Comparison of ENCODE assay signal across 1 cellular context in the genomic region with DNA sequence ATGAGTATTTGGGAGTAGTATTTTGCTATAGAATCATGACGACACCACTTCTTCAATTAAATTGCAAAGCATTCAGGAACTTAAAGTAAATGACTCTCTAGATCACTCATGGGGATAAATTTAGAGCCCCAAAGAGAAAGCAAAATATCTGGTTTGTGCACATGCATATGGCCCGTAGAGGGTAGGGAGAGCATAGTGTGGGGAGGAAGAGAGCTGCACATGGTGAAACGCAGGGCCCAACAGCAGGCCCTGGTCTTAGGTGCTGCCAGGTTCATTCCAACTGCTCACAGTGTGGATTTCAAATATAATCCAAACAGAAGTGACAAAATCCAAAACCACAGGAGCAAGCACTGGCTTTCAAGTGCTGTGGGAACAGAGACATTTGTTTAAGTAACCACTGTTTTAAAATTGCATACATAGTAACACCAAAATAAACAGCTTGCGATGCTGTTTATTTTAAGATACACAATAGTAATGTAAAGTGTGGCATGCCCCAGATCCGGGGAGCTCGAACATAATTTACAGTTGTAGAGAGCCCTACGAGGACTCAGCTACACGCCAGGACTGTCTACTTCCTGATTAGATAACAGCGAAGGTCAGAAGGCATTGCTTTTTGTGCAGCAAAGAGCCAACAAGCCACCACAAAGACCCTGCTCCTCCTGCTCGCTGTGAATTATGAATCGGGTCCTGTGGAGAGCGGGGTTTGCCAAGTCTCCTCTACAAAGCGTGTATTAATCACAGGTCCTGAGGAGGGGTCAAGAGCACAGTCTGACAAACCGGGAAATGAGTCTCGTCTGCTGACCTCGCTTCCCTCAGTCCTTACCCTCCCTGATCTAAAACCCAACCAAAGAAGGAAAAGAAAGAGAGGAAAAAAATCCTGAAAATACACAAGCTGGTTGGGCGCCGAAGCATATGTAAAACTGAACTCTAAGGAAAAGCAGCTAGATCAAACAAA.
A peak's percentile ranks its signal among the peaks of the same experiment; 100 is the strongest.
TF ChIP-seq lines count a peak whose summit lies in the region.

No MANE protein-coding gene starts in this region.

TF ChIP-seq in HepG2, 621 proteins besides CTCF, POLR2A, EP300 and RAD21 (continued from another document and continues in another):
- no peak for TF ChIP-seq NFE2L2 (IDR thresholded peaks at IDR 0.05; ENCODE audit: low read length)
- no peak for TF ChIP-seq ZNF549 (CRISPR knock-in tag; IDR thresholded peaks at IDR 0.05)
- TF ChIP-seq SOX6 (IDR thresholded peaks at IDR 0.05) = no peak
- TF ChIP-seq SOX6 (CRISPR knock-in tag; IDR thresholded peaks at IDR 0.05) = peak; percentile 71
- TF ChIP-seq SETDB1 (CRISPR knock-in tag; IDR thresholded peaks at IDR 0.05; ENCODE audit: borderline replicate concordance) = no peak
- TF ChIP-seq SP4 (CRISPR knock-in tag; IDR thresholded peaks at IDR 0.05) = no peak
- no peak for TF ChIP-seq ZNF296 (CRISPR knock-in tag; conservative IDR thresholded peaks at IDR 0.05)
- 0 out of 2 replicates have a peak, but pooled peaks have one; percentile 50 for TF ChIP-seq RBAK (CRISPR knock-in tag; IDR thresholded peaks at IDR 0.05)
- TF ChIP-seq NCOA5 (CRISPR knock-in tag; IDR thresholded peaks at IDR 0.05) = no peak
- TF ChIP-seq ZNF546 (CRISPR knock-in tag; conservative IDR thresholded peaks at IDR 0.05) = no peak
- no peak for TF ChIP-seq JUN (CRISPR knock-in tag; IDR thresholded peaks at IDR 0.05)
- no peak for TF ChIP-seq NBN (conservative IDR thresholded peaks at IDR 0.05)
- no peak for TF ChIP-seq HNRNPUL1 (IDR thresholded peaks at IDR 0.05; ENCODE audit: low read depth, low read length)
- TF ChIP-seq, protein P1, sequence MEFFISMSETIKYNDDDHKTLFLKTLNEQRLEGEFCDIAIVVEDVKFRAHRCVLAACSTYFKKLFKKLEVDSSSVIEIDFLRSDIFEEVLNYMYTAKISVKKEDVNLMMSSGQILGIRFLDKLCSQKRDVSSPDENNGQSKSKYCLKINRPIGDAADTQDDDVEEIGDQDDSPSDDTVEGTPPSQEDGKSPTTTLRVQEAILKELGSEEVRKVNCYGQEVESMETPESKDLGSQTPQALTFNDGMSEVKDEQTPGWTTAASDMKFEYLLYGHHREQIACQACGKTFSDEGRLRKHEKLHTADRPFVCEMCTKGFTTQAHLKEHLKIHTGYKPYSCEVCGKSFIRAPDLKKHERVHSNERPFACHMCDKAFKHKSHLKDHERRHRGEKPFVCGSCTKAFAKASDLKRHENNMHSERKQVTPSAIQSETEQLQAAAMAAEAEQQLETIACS (CRISPR knock-in tag; IDR thresholded peaks at IDR 0.05) = no peak
- TF ChIP-seq HNRNPLL (IDR thresholded peaks at IDR 0.05; ENCODE audit: low read depth, low read length, poor library complexity, severe bottlenecking) = no peak
- TF ChIP-seq NR1H2 (CRISPR knock-in tag; IDR thresholded peaks at IDR 0.05; ENCODE audit: borderline replicate concordance, low read depth) = no peak
- no peak for TF ChIP-seq EEA1 (CRISPR knock-in tag; IDR thresholded peaks at IDR 0.05; ENCODE audit: borderline replicate concordance)
- TF ChIP-seq, protein P2, sequence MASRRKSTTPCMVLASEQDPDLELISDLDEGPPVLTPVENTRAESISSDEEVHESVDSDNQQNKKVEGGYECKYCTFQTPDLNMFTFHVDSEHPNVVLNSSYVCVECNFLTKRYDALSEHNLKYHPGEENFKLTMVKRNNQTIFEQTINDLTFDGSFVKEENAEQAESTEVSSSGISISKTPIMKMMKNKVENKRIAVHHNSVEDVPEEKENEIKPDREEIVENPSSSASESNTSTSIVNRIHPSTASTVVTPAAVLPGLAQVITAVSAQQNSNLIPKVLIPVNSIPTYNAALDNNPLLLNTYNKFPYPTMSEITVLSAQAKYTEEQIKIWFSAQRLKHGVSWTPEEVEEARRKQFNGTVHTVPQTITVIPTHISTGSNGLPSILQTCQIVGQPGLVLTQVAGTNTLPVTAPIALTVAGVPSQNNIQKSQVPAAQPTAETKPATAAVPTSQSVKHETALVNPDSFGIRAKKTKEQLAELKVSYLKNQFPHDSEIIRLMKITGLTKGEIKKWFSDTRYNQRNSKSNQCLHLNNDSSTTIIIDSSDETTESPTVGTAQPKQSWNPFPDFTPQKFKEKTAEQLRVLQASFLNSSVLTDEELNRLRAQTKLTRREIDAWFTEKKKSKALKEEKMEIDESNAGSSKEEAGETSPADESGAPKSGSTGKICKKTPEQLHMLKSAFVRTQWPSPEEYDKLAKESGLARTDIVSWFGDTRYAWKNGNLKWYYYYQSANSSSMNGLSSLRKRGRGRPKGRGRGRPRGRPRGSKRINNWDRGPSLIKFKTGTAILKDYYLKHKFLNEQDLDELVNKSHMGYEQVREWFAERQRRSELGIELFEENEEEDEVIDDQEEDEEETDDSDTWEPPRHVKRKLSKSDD (CRISPR knock-in tag; IDR thresholded peaks at IDR 0.05; ENCODE audit: low read depth) = no peak
- no peak for TF ChIP-seq ZNF75D (CRISPR knock-in tag; IDR thresholded peaks at IDR 0.05; ENCODE audit: borderline replicate concordance)
- no peak for TF ChIP-seq ZFAT (CRISPR knock-in tag; conservative IDR thresholded peaks at IDR 0.05)
- TF ChIP-seq PHF21A (CRISPR knock-in tag; IDR thresholded peaks at IDR 0.05) = no peak
- no peak for TF ChIP-seq DRAP1 (CRISPR knock-in tag; IDR thresholded peaks at IDR 0.05)
- TF ChIP-seq THAP9 (CRISPR knock-in tag; IDR thresholded peaks at IDR 0.05; ENCODE audit: borderline replicate concordance) = no peak
- TF ChIP-seq, protein P3, sequence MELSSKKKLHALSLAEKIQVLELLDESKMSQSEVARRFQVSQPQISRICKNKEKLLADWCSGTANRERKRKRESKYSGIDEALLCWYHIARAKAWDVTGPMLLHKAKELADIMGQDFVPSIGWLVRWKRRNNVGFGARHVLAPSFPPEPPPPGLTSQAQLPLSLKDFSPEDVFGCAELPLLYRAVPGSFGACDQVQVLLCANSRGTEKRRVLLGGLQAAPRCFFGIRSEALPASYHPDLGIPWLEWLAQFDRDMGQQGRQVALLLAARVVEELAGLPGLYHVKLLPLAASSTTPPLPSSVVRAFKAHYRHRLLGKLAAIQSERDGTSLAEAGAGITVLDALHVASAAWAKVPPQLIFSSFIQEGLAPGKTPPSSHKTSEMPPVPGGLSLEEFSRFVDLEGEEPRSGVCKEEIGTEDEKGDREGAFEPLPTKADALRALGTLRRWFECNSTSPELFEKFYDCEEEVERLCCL (CRISPR knock-in tag; IDR thresholded peaks at IDR 0.05; ENCODE audit: borderline replicate concordance) = no peak
- TF ChIP-seq ZNF878 (CRISPR knock-in tag; IDR thresholded peaks at IDR 0.05) = 0 out of 2 replicates have a peak, but pooled peaks have one; percentile 40
- no peak for TF ChIP-seq ZNF614 (CRISPR knock-in tag; IDR thresholded peaks at IDR 0.05; ENCODE audit: borderline replicate concordance)
- TF ChIP-seq KDM5B (CRISPR knock-in tag; IDR thresholded peaks at IDR 0.05; ENCODE audit: borderline replicate concordance) = no peak
- TF ChIP-seq REL (CRISPR knock-in tag; conservative IDR thresholded peaks at IDR 0.05) = no peak
- TF ChIP-seq POGZ (CRISPR knock-in tag; IDR thresholded peaks at IDR 0.05) = 0 out of 2 replicates have a peak, but pooled peaks have one; percentile 41
- TF ChIP-seq ZNF776 (CRISPR knock-in tag; IDR thresholded peaks at IDR 0.05) = no peak
- no peak for TF ChIP-seq JUNB (CRISPR knock-in tag; IDR thresholded peaks at IDR 0.05; ENCODE audit: borderline replicate concordance)
- no peak for TF ChIP-seq ZBTB42 (CRISPR knock-in tag; IDR thresholded peaks at IDR 0.05)
- no peak for TF ChIP-seq ATF4 (CRISPR knock-in tag; IDR thresholded peaks at IDR 0.05)
- TF ChIP-seq ATAD3A (CRISPR knock-in tag; IDR thresholded peaks at IDR 0.05) = no peak
- TF ChIP-seq ZMYM2 (CRISPR knock-in tag; IDR thresholded peaks at IDR 0.05) = no peak
- no peak for TF ChIP-seq MAZ (IDR thresholded peaks at IDR 0.05; ENCODE audit: borderline replicate concordance, low read depth, low read length)
- no peak for TF ChIP-seq MAZ (CRISPR knock-in tag; IDR thresholded peaks at IDR 0.05; ENCODE audit: low read depth)
- TF ChIP-seq EED (CRISPR knock-in tag; IDR thresholded peaks at IDR 0.05) = no peak
- TF ChIP-seq HMG20B (CRISPR knock-in tag; conservative IDR thresholded peaks at IDR 0.05) = no peak
- no peak for TF ChIP-seq SIN3A (IDR thresholded peaks at IDR 0.05; ENCODE audit: borderline replicate concordance, low read depth, low read length)
- no peak for TF ChIP-seq ZNF737 (CRISPR knock-in tag; IDR thresholded peaks at IDR 0.05; ENCODE audit: borderline replicate concordance)
- no peak for TF ChIP-seq ZXDC (CRISPR knock-in tag; IDR thresholded peaks at IDR 0.05)
- peak; percentile 28; the same call in 1 of the 2 replicates for TF ChIP-seq ZNF788 (CRISPR knock-in tag; IDR thresholded peaks at IDR 0.05; ENCODE audit: borderline replicate concordance)
